22 cellular contexts compared by ENCODE assay signal in the genomic region with DNA sequence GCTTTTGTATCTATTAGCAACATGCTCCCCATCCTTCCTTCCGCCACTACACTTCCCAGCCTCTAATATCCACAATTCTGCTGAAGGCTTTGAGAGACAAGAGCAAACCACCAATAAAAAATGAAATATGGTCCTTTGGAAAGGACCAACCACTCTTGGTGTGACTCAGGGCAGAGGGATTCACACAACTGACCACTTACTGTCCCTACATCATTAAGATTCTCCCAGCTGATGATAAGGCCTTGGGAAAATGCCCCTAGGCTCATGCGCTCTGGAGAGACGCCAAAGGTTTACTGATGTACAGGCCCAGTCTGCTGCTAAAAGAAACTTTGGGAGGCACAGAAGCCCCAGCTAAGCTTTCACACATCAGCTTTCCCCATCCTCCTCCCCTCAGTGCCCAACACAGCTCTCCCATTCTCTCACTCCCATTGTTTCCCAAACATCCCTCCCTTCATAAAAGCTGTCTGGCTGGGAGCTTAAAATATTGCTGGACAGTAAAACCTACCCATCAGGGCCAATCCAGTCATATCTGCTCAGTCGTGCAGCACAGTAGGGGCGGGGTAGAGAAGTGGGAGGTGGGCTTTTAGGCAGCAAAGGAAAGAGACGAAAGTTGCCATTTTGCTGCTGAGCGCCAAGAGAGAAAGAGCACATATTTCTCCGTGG. TPM values are rescaled to one million over a fixed set of nuclear protein-coding genes. Genes with fewer than 3 reads are reported as not detected.
DNase-seq lines count a peak whose midpoint lies in the region; ATAC-seq and TF ChIP-seq lines count a peak whose summit lies in the region.
"Had no signal": no experiment of that assay in that cellular context is flagged by ENCODE, and none has a peak within 500 bp of the region (broad histone marks: within the 10 kb centered on the region; RNA-seq: fewer than 3 reads in every experiment).

A gene (plus strand): TSS at position 613 of the 663 bp plus-strand sequence. CDS start 5,161 bp downstream, outside the sequence.

- no peaks in the 10 kb centered on the region for H3K79me1 ChIP-seq in trophoblast cell (ENCODE audit: low read length)

- CTCF ChIA-PET in naive thymus-derived CD4-positive, alpha-beta T cell (lab: Charles Lee): interaction anchor here (1.4 kb wide), 1 partner anchor 10 kb away, joined by 6 read pairs; no protein-coding TSS in a partner anchor

- H3K4me3 Mint-ChIP-seq in naive thymus-derived CD4-positive, alpha-beta T cell: no peak within 1 kb of the TSS

- POLR2A ChIA-PET in naive thymus-derived CD4-positive, alpha-beta T cell (lab: Charles Lee): interaction anchor here (0.7 kb wide), 1 partner anchor 395 kb away, joined by 3 read pairs; no protein-coding TSS in a partner anchor

- no peak within 1 kb of the TSS for H2BK120ac ChIP-seq in trophoblast cell (ENCODE audit: insufficient read depth, low read length, poor library complexity)

- peaks cover 0 to 11% (median 0%) of the 10 kb centered on the region in 5 donors for H3K27me3 Mint-ChIP-seq in naive thymus-derived CD4-positive, alpha-beta T cell

- H2BK12ac ChIP-seq in trophoblast cell (ENCODE audit: low read length): no peak within 1 kb of the TSS

- no peak for ATAC-seq in naive thymus-derived CD4-positive, alpha-beta T cell
- ATAC-seq in right lobe of liver: no peak
- ATAC-seq: GM12878 had no signal

- H3K36me3 Mint-ChIP-seq in naive thymus-derived CD4-positive, alpha-beta T cell: no peaks in the 10 kb centered on the region

- H3K9me3 Mint-ChIP-seq in naive thymus-derived CD4-positive, alpha-beta T cell: no peaks in the 10 kb centered on the region

- TF ChIP-seq POLR2A in esophagus muscularis mucosa (IDR thresholded peaks at IDR 0.05; ENCODE audit: low read depth): no peak
- no peak for TF ChIP-seq POLR2A in right lobe of liver (IDR thresholded peaks at IDR 0.05)

- no peak within 1 kb of the TSS for H3K27ac Mint-ChIP-seq in naive thymus-derived CD4-positive, alpha-beta T cell

- H3K9me3 ChIP-seq in esophagus muscularis mucosa (no peaks in the 10 kb centered on the region), trophoblast cell (ENCODE audit: insufficient read depth, low read depth, low read length) (no peaks in the 10 kb centered on the region), right lobe of liver (no peaks in the 10 kb centered on the region)
- H3K9me3 ChIP-seq in naive thymus-derived CD4-positive, alpha-beta T cell (ENCODE audit: control insufficient read depth in 2 of 3, low read length in 3 of 3): no peaks in the 10 kb centered on the region

- H3K4me3 ChIP-seq in esophagus muscularis mucosa: no peak within 1 kb of the TSS
- H3K4me3 ChIP-seq in trophoblast cell (ENCODE audit: low read depth, low read length): no peak within 1 kb of the TSS
- H3K4me3 ChIP-seq in naive thymus-derived CD4-positive, alpha-beta T cell (ENCODE audit: low read length): no peak within 1 kb of the TSS
- H3K4me3 ChIP-seq in right lobe of liver: no peak within 1 kb of the TSS
- H3K4me3 ChIP-seq: GM12878 had no signal

- H3K4me1 ChIP-seq in esophagus muscularis mucosa: peaks cover 0 to 2% (median under 1%) of the 10 kb centered on the region in 4 donors
- H3K4me1 ChIP-seq in trophoblast cell (ENCODE audit: control insufficient read depth in 1 of 2, insufficient read depth in 2 of 2, low read length in 2 of 2): no peaks in the 10 kb centered on the region
- H3K4me1 ChIP-seq in naive thymus-derived CD4-positive, alpha-beta T cell (ENCODE audit: control insufficient read depth in 2 of 2, insufficient read depth in 2 of 2, low read length in 2 of 2): no peaks in the 10 kb centered on the region
- H3K4me1 ChIP-seq in right lobe of liver: peaks cover 0 to 8% (median 0%) of the 10 kb centered on the region in 4 donors

- H3K27me3 ChIP-seq in esophagus muscularis mucosa: peaks cover 0 to 4% (median 0%) of the 10 kb centered on the region in 4 donors
- no peaks in the 10 kb centered on the region for H3K27me3 ChIP-seq in trophoblast cell (ENCODE audit: insufficient read depth, low read length)
- no peaks in the 10 kb centered on the region for H3K27me3 ChIP-seq in naive thymus-derived CD4-positive, alpha-beta T cell (ENCODE audit: control insufficient read depth in 2 of 2, insufficient read depth in 2 of 2, low read length in 2 of 2)
- no peaks in the 10 kb centered on the region for H3K27me3 ChIP-seq in right lobe of liver

- no peak within 1 kb of the TSS for H4K8ac ChIP-seq in trophoblast cell (ENCODE audit: low read depth, low read length)

- H3K4me2 ChIP-seq in trophoblast cell (ENCODE audit: low read length): no peak within 1 kb of the TSS

- H2AFZ ChIP-seq in trophoblast cell (ENCODE audit: insufficient read depth, low read length, poor library complexity): no peak within 1 kb of the TSS

- H3K79me2 ChIP-seq in trophoblast cell (ENCODE audit: control insufficient read depth, insufficient read depth, low read length, poor library complexity): no peaks in the 10 kb centered on the region

- H4K91ac ChIP-seq in trophoblast cell (ENCODE audit: low read depth, low read length): no peak within 1 kb of the TSS

- peaks cover 0 to 9% (median 6%) of the 10 kb centered on the region in 7 donors for H3K4me1 Mint-ChIP-seq in naive thymus-derived CD4-positive, alpha-beta T cell

- no peak within 1 kb of the TSS for H3K18ac ChIP-seq in trophoblast cell (ENCODE audit: low read length)

- no peaks in the 10 kb centered on the region for H3K36me3 ChIP-seq in esophagus muscularis mucosa
- H3K36me3 ChIP-seq in trophoblast cell (ENCODE audit: control insufficient read depth in 1 of 2, insufficient read depth in 2 of 2, low read length in 2 of 2): no peaks in the 10 kb centered on the region
- no peaks in the 10 kb centered on the region for H3K36me3 ChIP-seq in naive thymus-derived CD4-positive, alpha-beta T cell (ENCODE audit: control insufficient read depth in 2 of 3, insufficient read depth in 3 of 3, low read length in 3 of 3)
- no peaks in the 10 kb centered on the region for H3K36me3 ChIP-seq in right lobe of liver

- no peak within 1 kb of the TSS for H2AK5ac ChIP-seq in trophoblast cell (ENCODE audit: low read length)

- no peak within 1 kb of the TSS for H4K12ac ChIP-seq in trophoblast cell (ENCODE audit: low read depth, low read length)

- no peak within 1 kb of the TSS for H3K4ac ChIP-seq in trophoblast cell (ENCODE audit: low read depth, low read length)

- WGBS in esophagus muscularis mucosa: 84% methylated on average over 8 of the region's 8 CpGs
- whole genome bisulfite sequencing in trophoblast cell (ENCODE audit: extremely low coverage, insufficient coverage, insufficient read length): no CpG with 5 or more reads among the region's 8 CpGs
- WGBS in right lobe of liver (ENCODE audit: insufficient coverage, low coverage, low lambda C conversion rate, missing lambda C conversion rate): 81% methylated on average over 8 of the region's 8 CpGs

- H2BK5ac ChIP-seq in trophoblast cell (ENCODE audit: low read depth, low read length, poor library complexity): no peak within 1 kb of the TSS

- no peak for TF ChIP-seq CTCF in esophagus muscularis mucosa (IDR thresholded peaks at IDR 0.05)
- no peak for TF ChIP-seq CTCF in right lobe of liver (IDR thresholded peaks at IDR 0.05)

- peak; percentile 27 for DNase-seq in Daoy (ENCODE audit: low read depth)
- peak; percentile 71 for DNase-seq in M059J (ENCODE audit: low read depth)
- DNase-seq in esophagus muscularis mucosa (ENCODE audit: extremely low spot score): peak; percentile 60
- peak; percentile 27 to 55 for DNase-seq in trophoblast cell
- no peak for DNase-seq in naive thymus-derived CD4-positive, alpha-beta T cell
- DNase-seq in RKO (ENCODE audit: low spot score): no peak
- DNase-seq in OCI-M2 (lab: John Stamatoyannopoulos, UW; ENCODE audit: unreplicated experiment): no peak
- DNase-seq in right lobe of liver: no peak
- DNase-seq: DMS79 treated with DMSO at 0.1 percent for 48 hours, GF-D8, HCEC 1CT, NCI-H1105 treated with DMSO at 0.1 percent for 48 hours, NCI-H1694, NCI-H2081 treated with DMSO at 0.1 percent for 48 hours, NCI-H510A, NCI-H774, SIG-M5 had no signal

- no peak within 1 kb of the TSS for H3K27ac ChIP-seq in esophagus muscularis mucosa (replicated peaks in 1 of 4)
- H3K27ac ChIP-seq in trophoblast cell (ENCODE audit: low read depth, low read length): no peak within 1 kb of the TSS
- H3K27ac ChIP-seq in naive thymus-derived CD4-positive, alpha-beta T cell (ENCODE audit: low read depth, low read length): no peak within 1 kb of the TSS
- H3K27ac ChIP-seq in right lobe of liver: no peak within 1 kb of the TSS
- H3K27ac ChIP-seq: C4-2B, RWPE1 had no signal

- H3K23ac ChIP-seq in trophoblast cell (ENCODE audit: low read length): no peak within 1 kb of the TSS

- no peak within 1 kb of the TSS for H3K14ac ChIP-seq in trophoblast cell (ENCODE audit: low read length)

- TF ChIP-seq EP300 in esophagus muscularis mucosa (IDR thresholded peaks at IDR 0.05): no peak

- no peak within 1 kb of the TSS for H3K9ac ChIP-seq in trophoblast cell (ENCODE audit: low read length)

- intact Hi-C loops in esophagus muscularis mucosa (cut with DNase I): no loop called here
- intact Hi-C loops in naive thymus-derived CD4-positive, alpha-beta T cell (cut with micrococcal nuclease): no loop called here
- intact Hi-C loops in right lobe of liver (cut with DNase I): no loop called here

RNA-seq across cellular contexts. Expression of the gene that starts here (rescaled TPM):
- total RNA-seq in Daoy (2014; rRNA removed; shearing (Covaris generic)): not detected in 2 replicates
- not detected in 2 replicates for total RNA-seq in M059J (2014; rRNA removed; shearing (Covaris generic))
- total RNA-seq in esophagus muscularis mucosa (not detected), right lobe of liver (not detected)
- polyA plus RNA-seq in trophoblast cell (2013): not detected in 2 replicates
- total RNA-seq in naive thymus-derived CD4-positive, alpha-beta T cell: not detected
- not detected for polyA plus RNA-seq in naive thymus-derived CD4-positive, alpha-beta T cell
- total RNA-seq: A673, GM12878, OCI-LY7 had no signal
- polyA plus RNA-seq: GM12878 had no signal

Comparison
In these comparisons a context has a peak if more than half of its experiments do, and no peak if none do; other contexts are left out.
1. Peak in DNase-seq in Daoy; RNA of the gene not detected or under 1 TPM.
2. Peak in DNase-seq in M059J; RNA of the gene not detected or under 1 TPM.
3. Peak in DNase-seq in esophagus muscularis mucosa; RNA of the gene not detected or under 1 TPM.
4. DNase-seq: peak in trophoblast cell (2 of 2); none in naive thymus-derived CD4-positive, alpha-beta T cell (0 of 9), RKO (single experiment), OCI-M2 (single experiment) and right lobe of liver (0 of 3).